Comparison of ENCODE assay signal across 8 cellular contexts in the genomic region with DNA sequence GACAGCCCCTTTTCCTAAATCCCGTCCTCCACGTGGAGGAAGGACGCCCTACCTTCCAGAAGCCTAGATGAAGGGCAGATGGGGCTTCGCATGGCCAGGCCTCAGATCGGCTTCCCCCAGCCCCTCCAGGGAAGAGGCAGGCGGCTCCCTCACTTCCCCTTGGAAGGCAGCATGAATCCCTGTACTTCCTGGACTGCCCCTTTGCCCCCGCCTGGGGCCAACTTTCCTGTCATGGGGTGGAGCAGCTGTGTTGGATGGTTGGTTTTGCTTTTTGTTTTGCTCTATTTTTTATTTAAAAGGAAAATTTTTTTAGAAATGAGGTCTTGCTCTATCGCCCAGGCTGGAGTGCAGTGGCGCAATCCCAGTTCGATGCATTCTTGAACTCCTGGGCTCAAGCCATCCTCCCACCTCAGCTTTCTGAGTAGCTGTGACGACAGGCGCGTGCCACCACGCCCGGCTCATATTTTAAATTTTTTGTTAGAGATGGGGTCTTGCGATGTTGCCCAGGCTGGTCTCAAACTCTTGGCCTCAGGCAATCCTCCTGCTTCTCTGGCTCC. TPM values are rescaled to one million over a fixed set of nuclear protein-coding genes. Genes with fewer than 3 reads are reported as not detected.
DNase-seq lines count a peak whose midpoint lies in the region; ATAC-seq and TF ChIP-seq lines count a peak whose summit lies in the region.

No MANE protein-coding gene starts in this region.

- no peaks in the 10 kb centered on the region for H3K9me3 Mint-ChIP-seq in Calu3 (ENCODE audit: low read depth, unreplicated experiment)
- H3K9me3 Mint-ChIP-seq in stimulated activated naive CD8-positive, alpha-beta T cell treated with anti-CD3 and anti-CD28 coated beads, Interleukin-15, amount 100 ng/mL, for 72 hours: no peaks in the 10 kb centered on the region

- no peak overlapping the region for H3K4me3 Mint-ChIP-seq in Calu3 (ENCODE audit: low read depth, unreplicated experiment)
- H3K4me3 Mint-ChIP-seq in stimulated activated naive CD8-positive, alpha-beta T cell treated with anti-CD3 and anti-CD28 coated beads, Interleukin-15, amount 100 ng/mL, for 72 hours: no peak overlapping the region

- ATAC-seq in stimulated activated naive CD8-positive, alpha-beta T cell treated with anti-CD3 and anti-CD28 coated beads, Interleukin-15, amount 100 ng/mL, for 72 hours: no peak
- ATAC-seq in HG03442 (IDR thresholded peaks at IDR 0.05; ENCODE audit: unreplicated experiment) (no peak), HG03354 (IDR thresholded peaks at IDR 0.05; ENCODE audit: poor library complexity, severe bottlenecking, unreplicated experiment) (no peak)

- H3K4me1 Mint-ChIP-seq in Calu3 (ENCODE audit: low read depth, unreplicated experiment): peaks cover 39% of the 10 kb centered on the region
- H3K4me1 Mint-ChIP-seq in stimulated activated naive CD8-positive, alpha-beta T cell treated with anti-CD3 and anti-CD28 coated beads, Interleukin-15, amount 100 ng/mL, for 72 hours: peaks cover 8% of the 10 kb centered on the region

- intact Hi-C loops in Calu3 (cut with micrococcal nuclease; ENCODE audit: unreplicated experiment): no loop called here

- peaks cover 20% of the 10 kb centered on the region for H3K36me3 Mint-ChIP-seq in Calu3 (ENCODE audit: insufficient read depth, unreplicated experiment)

- DNase-seq in ACHN (peak; percentile 92), NCI-H226 (peak; percentile 91), epidermal melanocyte (ENCODE audit: insufficient read length, low spot score) (peak; percentile 54), myocyte (ENCODE audit: low read depth) (peak; percentile 68), Calu3 (no peak)
- DNase-seq in stimulated activated naive CD8-positive, alpha-beta T cell treated with anti-CD3 and anti-CD28 coated beads, Interleukin-15, amount 100 ng/mL, for 72 hours: no peak

- no TSS peak for BruUV-seq in Calu3 (replicated peaks; lab: Mats Ljungman, UMichigan)

- H3K27ac Mint-ChIP-seq in Calu3 (ENCODE audit: unreplicated experiment): no peak overlapping the region
- H3K27ac Mint-ChIP-seq in stimulated activated naive CD8-positive, alpha-beta T cell treated with anti-CD3 and anti-CD28 coated beads, Interleukin-15, amount 100 ng/mL, for 72 hours: peak overlapping the region in 1 of 2 donors; percentile 7

- H3K27me3 Mint-ChIP-seq in Calu3 (ENCODE audit: unreplicated experiment): no peaks in the 10 kb centered on the region
- H3K27me3 Mint-ChIP-seq in stimulated activated naive CD8-positive, alpha-beta T cell treated with anti-CD3 and anti-CD28 coated beads, Interleukin-15, amount 100 ng/mL, for 72 hours: peaks cover 41% of the 10 kb centered on the region

- no peak for TF ChIP-seq CTCF in Calu3 (IDR thresholded peaks at IDR 0.05; ENCODE audit: unreplicated experiment)

- in situ Hi-C loops in ACHN (cut with HindIII; ENCODE audit: low pct_ligation_motif_present, low pct_unique_long_range_greater_than_20kb, low sequenced_read_pairs): no loop called here

- CTCF ChIA-PET in Calu3 (lab: Charles Lee): interaction anchor here (0.6 kb wide), 1 partner anchor 10 kb away, joined by 3 read pairs; no protein-coding TSS in a partner anchor

RNA-seq across cellular contexts. Expression of a gene that starts 27.2 kb away (rescaled TPM):
- total RNA-seq in myocyte (21.0 and 29.2 TPM in 2 replicates), Calu3 (2022) (29.2 and 31.1 TPM in 2 replicates)
- 47.8 TPM for polyA plus RNA-seq in myocyte (2012)

Comparison
In these comparisons a context has a peak if more than half of its experiments do, and no peak if none do; other contexts are left out.
1. DNase-seq: peak in ACHN (single experiment), NCI-H226 (single experiment), epidermal melanocyte (single experiment) and myocyte (single experiment); none in Calu3 (single experiment) and stimulated activated naive CD8-positive, alpha-beta T cell treated with anti-CD3 and anti-CD28 coated beads, Interleukin-15, amount 100 ng/mL, for 72 hours (0 of 2).